ENCODE assay signal across 8 cellular contexts in genomic region chr22:46069518-46070214, GRCh38.
A peak's percentile ranks its signal among the peaks of the same experiment; 100 is the strongest.
DNase-seq lines count a peak whose midpoint lies in the region; ATAC-seq and TF ChIP-seq lines count a peak whose summit lies in the region.

No MANE protein-coding gene starts in this region.

- H3K4me3 ChIP-seq in upper lobe of left lung, result peak overlapping the region; percentile 77 to 89 (median 86)

- no peak for TF ChIP-seq CTCF in upper lobe of left lung (IDR thresholded peaks at IDR 0.05)

- peak; percentile 39 to 89 (median 84) for TF ChIP-seq POLR2A in upper lobe of left lung (IDR thresholded peaks at IDR 0.05)

- peak overlapping the region; percentile 47 to 94 (median 82) for H3K27ac Mint-ChIP-seq in naive B cell

- peak overlapping the region; percentile 76 to 94 (median 86) for H3K4me3 Mint-ChIP-seq in naive B cell

- no peaks in the 10 kb centered on the region for H3K9me3 Mint-ChIP-seq in naive B cell

- H3K36me3 Mint-ChIP-seq in naive B cell, result no peaks in the 10 kb centered on the region

- DNase-seq in activated naive CD4-positive, alpha-beta T cell treated with Interleukin-2 at 50 U/mL for 16 hours, result peak; percentile 50
- DNase-seq in activated naive CD4-positive, alpha-beta T cell (lab: John Stamatoyannopoulos, UW), result no peak
- DNase-seq in NCI-H2107 treated with DMSO at 0.1 percent for 48 hours (lab: John Stamatoyannopoulos, UW; ENCODE audit: unreplicated experiment) (peak; percentile 89), fibroblast of gingiva (ENCODE audit: low read depth) (peak; percentile 97), naive B cell (peak; percentile 44), upper lobe of left lung (peak in 1 of 2 donors; percentile 88)
- DNase-seq in activated CD4-positive, alpha-beta T cell treated with anti-CD3 and anti-CD28 coated beads, Interleukin-2, amount 50 U/mL, for 4 hours, result peak; percentile 34 to 35
- no peak for DNase-seq in NK-92 treated with Interleukin-12 subunit alpha and Interleukin-12 subunit beta, amount 100 ng/mL, for 24 hours (lab: John Stamatoyannopoulos, UW)

- no peaks in the 10 kb centered on the region for H3K27me3 ChIP-seq in upper lobe of left lung

- peaks cover 0 to 7% (median 0%) of the 10 kb centered on the region in 4 donors for H3K36me3 ChIP-seq in upper lobe of left lung

- H3K9me3 ChIP-seq in upper lobe of left lung, result no peaks in the 10 kb centered on the region

- 2 to 4% methylated on average over 14 to 24 of the region's 24 CpGs for WGBS in upper lobe of left lung, 2 donors

- peaks cover 26 to 60% (median 45%) of the 10 kb centered on the region in 4 donors for H3K4me1 ChIP-seq in upper lobe of left lung

- H3K4me1 Mint-ChIP-seq in naive B cell, result peaks cover 29 to 49% (median 38%) of the 10 kb centered on the region in 3 donors

- peak overlapping the region; percentile 98 to 100 (median 100) for H3K27ac ChIP-seq in upper lobe of left lung

- TF ChIP-seq EP300 in upper lobe of left lung (IDR thresholded peaks at IDR 0.05), result no peak

- no peaks in the 10 kb centered on the region for H3K27me3 Mint-ChIP-seq in naive B cell

- ATAC-seq in naive B cell (ENCODE audit: low read depth in 2 of 2) (peak; percentile 17 to 18), upper lobe of left lung (ENCODE audit: low FRiP score in 2 of 2) (peak; percentile 66 to 81)

Comparison
In these comparisons a context has a peak if more than half of its experiments do, and no peak if none do; other contexts are left out.
1. DNase-seq: peak in activated naive CD4-positive, alpha-beta T cell treated with Interleukin-2 at 50 U/mL for 16 hours (single experiment), NCI-H2107 treated with DMSO at 0.1 percent for 48 hours (single experiment), activated CD4-positive, alpha-beta T cell treated with anti-CD3 and anti-CD28 coated beads, Interleukin-2, amount 50 U/mL, for 4 hours (2 of 2), fibroblast of gingiva (single experiment) and naive B cell (single experiment); none in activated naive CD4-positive, alpha-beta T cell (0 of 4) and NK-92 treated with Interleukin-12 subunit alpha and Interleukin-12 subunit beta, amount 100 ng/mL, for 24 hours (single experiment).